Comparison of ENCODE assay signal across 18 cellular contexts in the genomic region with DNA sequence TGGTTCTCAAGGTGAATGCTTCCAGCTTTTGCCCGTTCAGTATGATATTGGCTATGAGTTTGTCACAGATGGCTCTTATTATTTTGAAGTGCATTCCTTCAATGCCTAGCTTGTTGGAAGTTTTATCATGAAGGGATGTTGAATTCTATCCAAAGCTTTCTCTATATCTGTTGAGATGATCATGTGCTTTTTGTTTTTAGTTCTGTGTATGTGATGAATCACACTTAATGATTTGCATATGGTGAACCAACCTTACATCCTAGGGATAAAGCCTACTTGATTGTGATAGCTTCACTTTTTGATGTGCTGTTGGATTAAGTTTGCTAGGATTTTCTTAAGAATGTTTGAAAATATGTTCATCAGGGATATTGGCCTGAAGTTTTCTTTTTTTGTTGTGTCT.
DNase-seq lines count a peak whose midpoint lies in the region; TF ChIP-seq lines count a peak whose summit lies in the region.
"Had no signal": no experiment of that assay in that cellular context is flagged by ENCODE, and none has a peak within 500 bp of the region (broad histone marks: within the 10 kb centered on the region; RNA-seq: fewer than 3 reads in every experiment).

No MANE protein-coding gene starts in this region.

- no peaks in the 10 kb centered on the region for H3K9me3 Mint-ChIP-seq in HFFc6
- H3K9me3 Mint-ChIP-seq: GM23338 had no signal

- no peaks in the 10 kb centered on the region for H3K36me3 Mint-ChIP-seq in HFFc6 (ENCODE audit: low read depth)

- H3K4me3 Mint-ChIP-seq in HFFc6, result no peak overlapping the region
- H3K4me3 Mint-ChIP-seq: CD4-positive, CD25-positive, alpha-beta regulatory T cell; GM23338 had no signal

- H3K4me1 Mint-ChIP-seq in HFFc6 (ENCODE audit: low read depth), result peaks cover 18% of the 10 kb centered on the region
- H3K4me1 Mint-ChIP-seq: CD4-positive, CD25-positive, alpha-beta regulatory T cell had no signal

- H3K27ac Mint-ChIP-seq in HFFc6, result no peak overlapping the region
- H3K27ac Mint-ChIP-seq: CD4-positive, CD25-positive, alpha-beta regulatory T cell; GM23338 had no signal

- H3K4me3 ChIP-seq in choroid plexus epithelial cell (ENCODE audit: low read depth, low read length) (no peak overlapping the region), foreskin fibroblast (ENCODE audit: low read depth in 1 of 2, low read length in 2 of 2) (no peak overlapping the region)
- H3K4me3 ChIP-seq: GM23338, SK-N-MC had no signal

- peak; percentile 73 for DNase-seq in EH (ENCODE audit: low read depth)
- DNase-seq in HFFc6, result peak; percentile 8
- DNase-seq in choroid plexus epithelial cell (ENCODE audit: low read depth), result peak; percentile 33
- DNase-seq in foreskin fibroblast, result peak; percentile 41 to 76
- DNase-seq in NCI-H524 (lab: John Stamatoyannopoulos, UW), result no peak
- no peak for DNase-seq in activated effector memory CD4-positive, alpha-beta T cell treated with Interleukin-2 at 50 U/mL for 16 hours
- DNase-seq in effector CD8-positive, alpha-beta T cell (lab: John Stamatoyannopoulos, UW), result no peak
- DNase-seq: Caco-2; CD4-positive, CD25-positive, alpha-beta regulatory T cell; KBM-7; MV-4-11; NCI-H1436; NCI-H2029; NCI-H2171; NCI-H82; Right ventricle myocardium superior had no signal

- H3K27me3 Mint-ChIP-seq in HFFc6 (ENCODE audit: insufficient read depth), result peaks cover 7% of the 10 kb centered on the region

- no peak for TF ChIP-seq CTCF in HFFc6 (IDR thresholded peaks at IDR 0.05)
- TF ChIP-seq CTCF in choroid plexus epithelial cell (conservative IDR thresholded peaks at IDR 0.05; ENCODE audit: low read depth, low read length), result no peak
- TF ChIP-seq CTCF in foreskin fibroblast (IDR thresholded peaks at IDR 0.05; ENCODE audit: low read depth, low read length), result no peak

Comparison
In these comparisons a context has a peak if more than half of its experiments do, and no peak if none do; other contexts are left out.
1. DNase-seq: peak in EH (single experiment), HFFc6 (single experiment), choroid plexus epithelial cell (single experiment) and foreskin fibroblast (2 of 2); none in NCI-H524 (0 of 2), activated effector memory CD4-positive, alpha-beta T cell treated with Interleukin-2 at 50 U/mL for 16 hours (single experiment) and effector CD8-positive, alpha-beta T cell (single experiment).